Comparison of ENCODE assay signal across 1 cellular context in the genomic region with DNA sequence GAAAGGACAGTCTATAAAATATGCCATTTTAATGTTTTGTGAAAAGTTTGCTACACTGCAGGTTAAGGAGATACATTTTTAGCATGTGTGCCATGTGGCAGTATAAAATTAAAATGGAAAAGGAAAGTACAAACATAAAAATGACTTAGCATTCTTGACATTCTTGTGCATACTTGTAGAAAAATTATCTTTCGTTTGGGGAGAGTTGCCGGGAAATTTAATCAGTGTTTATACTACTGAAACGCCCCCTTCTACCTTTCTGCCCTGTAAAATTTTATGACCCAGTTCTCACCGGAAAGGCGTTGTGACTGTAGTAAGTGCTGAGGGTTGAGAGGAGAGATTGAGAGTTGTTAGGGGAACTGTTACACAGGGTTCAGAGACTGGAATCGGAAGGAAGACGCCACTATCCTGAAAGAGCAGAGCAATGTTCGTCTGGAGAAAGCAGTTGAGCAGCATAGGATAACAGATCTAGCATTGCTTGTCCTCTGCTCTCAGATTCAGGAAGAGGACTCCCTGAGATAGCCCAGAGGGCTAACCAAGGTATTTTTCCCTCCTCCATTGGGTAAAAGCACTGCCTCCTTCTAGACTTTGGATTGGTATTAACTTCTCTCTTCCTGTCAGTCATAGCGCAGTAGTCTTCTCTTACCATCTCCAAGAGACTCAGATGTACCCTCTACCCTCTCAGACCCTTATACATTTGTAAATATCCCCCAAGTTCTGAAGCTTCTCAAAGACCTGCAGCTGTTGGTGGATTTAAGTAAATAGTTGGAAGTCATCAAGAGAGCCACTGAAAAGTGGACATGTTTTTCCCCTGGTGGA.
TF ChIP-seq lines count a peak whose summit lies in the region.

No MANE protein-coding gene starts in this region.

TF ChIP-seq in IMR-90, 13 proteins besides CTCF, POLR2A, EP300 and RAD21:
- TF ChIP-seq, protein P1, sequence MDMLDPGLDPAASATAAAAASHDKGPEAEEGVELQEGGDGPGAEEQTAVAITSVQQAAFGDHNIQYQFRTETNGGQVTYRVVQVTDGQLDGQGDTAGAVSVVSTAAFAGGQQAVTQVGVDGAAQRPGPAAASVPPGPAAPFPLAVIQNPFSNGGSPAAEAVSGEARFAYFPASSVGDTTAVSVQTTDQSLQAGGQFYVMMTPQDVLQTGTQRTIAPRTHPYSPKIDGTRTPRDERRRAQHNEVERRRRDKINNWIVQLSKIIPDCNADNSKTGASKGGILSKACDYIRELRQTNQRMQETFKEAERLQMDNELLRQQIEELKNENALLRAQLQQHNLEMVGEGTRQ (IDR thresholded peaks at IDR 0.05; ENCODE audit: low read depth, low read length), result no peak
- TF ChIP-seq BHLHE40 (IDR thresholded peaks at IDR 0.05; ENCODE audit: low read depth, low read length) (no peak), MXI1 (IDR thresholded peaks at IDR 0.05; ENCODE audit: borderline replicate concordance, low read depth, low read length) (no peak), CHD1 (IDR thresholded peaks at IDR 0.05; ENCODE audit: low read depth, low read length) (no peak), RFX5 (IDR thresholded peaks at IDR 0.05; ENCODE audit: low read depth, low read length) (no peak), FOS (IDR thresholded peaks at IDR 0.05; ENCODE audit: low read depth, low read length) (no peak), MAFK (IDR thresholded peaks at IDR 0.05; ENCODE audit: low read depth, low read length) (no peak)
